ENCODE assay signal across 15 cellular contexts in the genomic region with DNA sequence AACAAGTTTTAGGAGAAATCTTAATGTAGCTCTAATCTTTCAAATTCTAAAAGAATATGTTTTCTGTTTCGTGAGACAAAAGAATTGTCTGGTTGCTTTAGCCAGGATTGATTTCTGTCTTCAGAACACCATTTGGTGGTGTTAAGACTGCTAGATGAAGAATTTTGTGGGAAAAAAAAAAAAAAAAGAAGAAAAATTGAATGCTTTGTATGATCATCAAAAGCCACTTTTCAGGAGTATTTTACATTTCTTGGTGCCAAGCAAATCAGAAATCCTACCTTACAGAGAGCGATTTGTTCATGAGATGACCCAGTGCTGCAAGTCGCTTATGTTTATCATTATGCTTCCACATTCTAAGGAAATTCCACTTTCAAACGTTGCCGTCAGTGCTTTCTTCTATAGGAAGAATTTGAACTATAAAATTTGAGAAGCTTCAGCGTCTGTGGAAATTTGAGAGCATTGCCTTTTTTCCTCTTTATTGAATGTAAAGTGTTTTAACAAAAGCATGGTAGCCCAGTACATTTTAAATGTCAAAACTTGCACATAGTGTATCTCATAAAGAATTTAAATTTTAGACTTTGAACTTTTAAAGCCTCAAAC.
DNase-seq lines count a peak whose midpoint lies in the region; ATAC-seq, FAIRE-seq and TF ChIP-seq lines count a peak whose summit lies in the region.
"Had no signal": no experiment of that assay in that cellular context is flagged by ENCODE, and none has a peak within 500 bp of the region (broad histone marks: within the 10 kb centered on the region; RNA-seq: fewer than 3 reads in every experiment).

No MANE protein-coding gene starts in this region.

- no peak for ATAC-seq in pancreas
- ATAC-seq in HG02885 (IDR thresholded peaks at IDR 0.05; ENCODE audit: poor library complexity, unreplicated experiment): no peak
- ATAC-seq in HG02884 (IDR thresholded peaks at IDR 0.05; ENCODE audit: unreplicated experiment): no peak

- H3K79me2 ChIP-seq in ACC112 (ENCODE audit: control insufficient read depth, insufficient read depth, low read length, unreplicated experiment): no peaks in the 10 kb centered on the region
- H3K79me2 ChIP-seq: parathyroid adenoma had no signal

- no peaks in the 10 kb centered on the region for H3K36me3 ChIP-seq in ACC112 (ENCODE audit: insufficient read depth, low read length)
- H3K36me3 ChIP-seq in HAP-1 (replicated peaks): no peaks in the 10 kb centered on the region
- no peaks in the 10 kb centered on the region for H3K36me3 ChIP-seq in mesodermal cell (ENCODE audit: control insufficient read depth, insufficient read depth, low read length)
- H3K36me3 ChIP-seq in pancreas: no peaks in the 10 kb centered on the region
- H3K36me3 ChIP-seq: adrenal gland; BLaER1 treated with 17β-estradiol and CSF1 and Interleukin-3, amounts not matched to agents 10 nM and 100 nM had no signal

- H3K27ac Mint-ChIP-seq in chondrocyte (ENCODE audit: unreplicated experiment): peak overlapping the region; percentile 80

- peak in 1 of 2 experiments; percentile 68 for DNase-seq in HAP-1 (ENCODE audit: low spot score in 2 of 2)
- no peak for DNase-seq in chondrocyte (ENCODE audit: low spot score)
- no peak for DNase-seq in pancreas
- no peak for DNase-seq in hepatic stellate cell (ENCODE audit: low spot score)
- DNase-seq: activated CD4-positive, CD25-positive, alpha-beta regulatory T cell; activated T-cell treated with anti-CD3 and anti-CD28 coated beads for 4 hours; adrenal gland; NCI-H1092 treated with DMSO at 0.1 percent for 48 hours; SHP77 treated with DMSO at 0.1 percent for 48 hours had no signal

- H3K4me1 Mint-ChIP-seq in chondrocyte (ENCODE audit: low read depth): peaks cover 35% of the 10 kb centered on the region

- no peaks in the 10 kb centered on the region for H3K36me3 Mint-ChIP-seq in chondrocyte (ENCODE audit: low read depth)

- intact Hi-C loops in pancreas (cut with DNase I): no loop called here

- peak; percentile 29 for TF ChIP-seq CTCF in chondrocyte (IDR thresholded peaks at IDR 0.05)
- TF ChIP-seq CTCF in pancreas (IDR thresholded peaks at IDR 0.05): no peak

- H3K27ac ChIP-seq in ACC112 (ENCODE audit: low read depth, low read length): peak overlapping the region; percentile 36
- peak overlapping the region; percentile 31 for H3K27ac ChIP-seq in mesodermal cell (ENCODE audit: low read depth, low read length, severe bottlenecking)
- no peak overlapping the region for H3K27ac ChIP-seq in pancreas
- H3K27ac ChIP-seq: adrenal gland; BLaER1 treated with 17β-estradiol and CSF1 and Interleukin-3, amounts not matched to agents 10 nM and 100 nM; parathyroid adenoma had no signal

- no peak overlapping the region for H2AFZ ChIP-seq in ACC112 (ENCODE audit: low read length, unreplicated experiment)
- H2AFZ ChIP-seq: parathyroid adenoma had no signal

- no peaks in the 10 kb centered on the region for H3K27me3 Mint-ChIP-seq in chondrocyte (ENCODE audit: low read depth)

- WGBS in mesodermal cell (ENCODE audit: insufficient coverage in 2 of 2), 2 experiments: 36 to 38% methylated on average over 1 to 2 of the region's 6 CpGs
- 82 to 83% methylated on average over 6 of the region's 6 CpGs for whole genome bisulfite sequencing in pancreas, 2 donors

- H3K27me3 ChIP-seq in ACC112 (ENCODE audit: insufficient read depth, low read length) (no peaks in the 10 kb centered on the region), HAP-1 (ENCODE audit: low read depth) (no peaks in the 10 kb centered on the region), pancreas (no peaks in the 10 kb centered on the region)
- H3K27me3 ChIP-seq: adrenal gland; BLaER1 treated with 17β-estradiol and CSF1 and Interleukin-3, amounts not matched to agents 10 nM and 100 nM had no signal

- H3K4me1 ChIP-seq in ACC112 (ENCODE audit: control insufficient read depth, insufficient read depth, low read length, unreplicated experiment) (peaks cover 5% of the 10 kb centered on the region), HAP-1 (peaks cover 41% of the 10 kb centered on the region), mesodermal cell (ENCODE audit: control insufficient read depth, insufficient read depth, low read length, poor library complexity, severe bottlenecking) (peaks cover 3% of the 10 kb centered on the region), pancreas (no peaks in the 10 kb centered on the region)
- H3K4me1 ChIP-seq: BLaER1 treated with 17β-estradiol and CSF1 and Interleukin-3, amounts not matched to agents 10 nM and 100 nM; parathyroid adenoma had no signal

- peak overlapping the region; percentile 68 for H3K4me3 Mint-ChIP-seq in chondrocyte (ENCODE audit: unreplicated experiment)

- no peaks in the 10 kb centered on the region for H3K9me3 Mint-ChIP-seq in chondrocyte (ENCODE audit: low read depth)

- peak overlapping the region; percentile 65 for H3K4me3 ChIP-seq in ACC112 (ENCODE audit: low read depth, low read length)
- peak overlapping the region; percentile 14 for H3K4me3 ChIP-seq in HAP-1
- H3K4me3 ChIP-seq in mesodermal cell (ENCODE audit: extremely low read depth, insufficient read depth, low read length, poor library complexity, severe bottlenecking): no peak overlapping the region
- no peak overlapping the region for H3K4me3 ChIP-seq in pancreas
- H3K4me3 ChIP-seq: adrenal gland; BLaER1 treated with 17β-estradiol and CSF1 and Interleukin-3, amounts not matched to agents 10 nM and 100 nM had no signal

- FAIRE-seq in pancreas (lab: Jason Lieb, UNC): no peak

- no peaks in the 10 kb centered on the region for H3K9me3 ChIP-seq in HAP-1
- H3K9me3 ChIP-seq in mesodermal cell (ENCODE audit: control insufficient read depth, low read length): no peaks in the 10 kb centered on the region
- no peaks in the 10 kb centered on the region for H3K9me3 ChIP-seq in pancreas
- H3K9me3 ChIP-seq: BLaER1 treated with 17β-estradiol and CSF1 and Interleukin-3, amounts not matched to agents 10 nM and 100 nM had no signal

- in situ Hi-C loops in HAP-1 (cut with MboI; ENCODE audit: low sequenced_read_pairs): no loop called here

Comparison
In these comparisons a context has a peak if more than half of its experiments do, and no peak if none do; other contexts are left out.
1. H3K27ac ChIP-seq: peak in ACC112 (single experiment) and mesodermal cell (single experiment); none in pancreas (0 of 4).
2. H3K4me3 ChIP-seq: peak in ACC112 (single experiment) and HAP-1 (single experiment); none in mesodermal cell (single experiment) and pancreas (0 of 4).